29 cellular contexts compared by ENCODE assay signal in genomic region chr2:494853-495252, GRCh38.
"Had no signal": no experiment of that assay in that cellular context is flagged by ENCODE, and none has a peak within 500 bp of the region (broad histone marks: within the 10 kb centered on the region; RNA-seq: fewer than 3 reads in every experiment).

No MANE protein-coding gene starts in this region.

- H3K27ac ChIP-seq: stomach, suprapubic skin, testis, thoracic aorta, thyroid gland, tibial artery, tibial nerve, transverse colon, upper lobe of left lung, upper lobe of right lung, uterus, vagina had no signal

- H3K4me3 ChIP-seq: stomach, suprapubic skin, testis, thoracic aorta, thyroid gland, tibial artery, tibial nerve, transverse colon, upper lobe of left lung, upper lobe of right lung, uterus, vagina had no signal

- H3K27ac Mint-ChIP-seq: stimulated activated effector memory CD8-positive, alpha-beta T cell treated with anti-CD3 and anti-CD28 coated beads, Interleukin-12 subunit alpha, Interleukin-12 subunit beta, amount 100 ng/mL, for 72 hours; stimulated activated memory B cell treated with anti-CD40 and anti-IgM and Interleukin-4, amounts not matched to agents 10 μg/mL and 1 μg/mL and 100 μg/mL, for 72 hours; stimulated activated naive B cell treated with anti-CD40 and anti-IgM and Interleukin-4, amounts not matched to agents 10 μg/mL and 1 μg/mL and 100 μg/mL, for 72 hours; stimulated activated naive CD8-positive, alpha-beta T cell treated with anti-CD3 and anti-CD28 coated beads, Interleukin-15, amount 100 ng/mL, for 72 hours; stimulated activated naive CD8-positive, alpha-beta T cell treated with anti-CD3 and anti-CD28 coated beads, Interleukin-15, Interleukin-2, amounts not matched to agents 100 ng/mL and 50 ng/mL, for 24 hours; type B pancreatic cell had no signal

- FAIRE-seq: urothelium cell line had no signal

- H3K4me3 Mint-ChIP-seq: stimulated activated effector memory CD8-positive, alpha-beta T cell treated with anti-CD3 and anti-CD28 coated beads, Interleukin-12 subunit alpha, Interleukin-12 subunit beta, amount 100 ng/mL, for 72 hours; stimulated activated memory B cell treated with anti-CD40 and anti-IgM and Interleukin-4, amounts not matched to agents 10 μg/mL and 1 μg/mL and 100 μg/mL, for 72 hours; stimulated activated naive B cell treated with anti-CD40 and anti-IgM and Interleukin-4, amounts not matched to agents 10 μg/mL and 1 μg/mL and 100 μg/mL, for 72 hours; stimulated activated naive CD8-positive, alpha-beta T cell treated with anti-CD3 and anti-CD28 coated beads, Interleukin-15, amount 100 ng/mL, for 72 hours; stimulated activated naive CD8-positive, alpha-beta T cell treated with anti-CD3 and anti-CD28 coated beads, Interleukin-15, Interleukin-2, amounts not matched to agents 100 ng/mL and 50 ng/mL, for 24 hours; type B pancreatic cell had no signal

- H3K4me1 ChIP-seq: stomach, suprapubic skin, testis, thyroid gland, tibial artery, tibial nerve, transverse colon, upper lobe of left lung, upper lobe of right lung, uterus, vagina had no signal

- H3K36me3 Mint-ChIP-seq: stimulated activated effector memory CD8-positive, alpha-beta T cell treated with anti-CD3 and anti-CD28 coated beads, Interleukin-12 subunit alpha, Interleukin-12 subunit beta, amount 100 ng/mL, for 72 hours; stimulated activated memory B cell treated with anti-CD40 and anti-IgM and Interleukin-4, amounts not matched to agents 10 μg/mL and 1 μg/mL and 100 μg/mL, for 72 hours; stimulated activated naive B cell treated with anti-CD40 and anti-IgM and Interleukin-4, amounts not matched to agents 10 μg/mL and 1 μg/mL and 100 μg/mL, for 72 hours; type B pancreatic cell had no signal

- H3K36me3 ChIP-seq: stomach, suprapubic skin, thoracic aorta, thyroid gland, tibial artery, tibial nerve, transverse colon, upper lobe of left lung, upper lobe of right lung, uterus, vagina had no signal

- H3K4me1 Mint-ChIP-seq: stimulated activated memory B cell treated with anti-CD40 and anti-IgM and Interleukin-4, amounts not matched to agents 10 μg/mL and 1 μg/mL and 100 μg/mL, for 72 hours; stimulated activated naive CD8-positive, alpha-beta T cell treated with anti-CD3 and anti-CD28 coated beads, Interleukin-15, amount 100 ng/mL, for 72 hours had no signal

- H3K9me3 Mint-ChIP-seq: stimulated activated effector memory CD8-positive, alpha-beta T cell treated with anti-CD3 and anti-CD28 coated beads, Interleukin-12 subunit alpha, Interleukin-12 subunit beta, amount 100 ng/mL, for 72 hours; stimulated activated memory B cell treated with anti-CD40 and anti-IgM and Interleukin-4, amounts not matched to agents 10 μg/mL and 1 μg/mL and 100 μg/mL, for 72 hours; stimulated activated naive B cell treated with anti-CD40 and anti-IgM and Interleukin-4, amounts not matched to agents 10 μg/mL and 1 μg/mL and 100 μg/mL, for 72 hours; stimulated activated naive CD8-positive, alpha-beta T cell treated with anti-CD3 and anti-CD28 coated beads, Interleukin-15, amount 100 ng/mL, for 72 hours; stimulated activated naive CD8-positive, alpha-beta T cell treated with anti-CD3 and anti-CD28 coated beads, Interleukin-15, Interleukin-2, amounts not matched to agents 100 ng/mL and 50 ng/mL, for 24 hours had no signal

- H3K27me3 ChIP-seq: testis, thyroid gland, tibial nerve, transverse colon, upper lobe of left lung, upper lobe of right lung, uterus, vagina had no signal

- H3K9me3 ChIP-seq: stomach, suprapubic skin, testis, thoracic aorta, thyroid gland, tibial artery, transverse colon, upper lobe of left lung, upper lobe of right lung, uterus, vagina had no signal

- H3K27me3 Mint-ChIP-seq: type B pancreatic cell had no signal

- DNase-seq: stimulated activated CD4-positive, alpha-beta T cell treated with anti-CD3 and anti-CD28 coated beads, Interleukin-2, amount 100 ng/mL, for 48 hours; stimulated activated CD4-positive, alpha-beta T cell treated with anti-CD3 and anti-CD28 coated beads, Interleukin-4, amount 100 ng/mL, for 1 hour; stimulated activated CD4-positive, alpha-beta T cell treated with anti-CD3 and anti-CD28 coated beads, Interleukin-4, amount 100 ng/mL, for 24 hours; stimulated activated CD4-positive, alpha-beta T cell treated with anti-CD3 and anti-CD28 coated beads, Interleukin-4, amount 100 ng/mL, for 4 hours; stimulated activated CD8-positive, alpha-beta memory T cell treated with anti-CD3 and anti-CD28 coated beads, Interleukin-4, amount 100 ng/mL, for 48 hours; stimulated activated naive B cell treated with anti-CD40 and anti-IgM and Interleukin-4, amounts not matched to agents 10 μg/mL and 1 μg/mL and 100 μg/mL, for 72 hours; stimulated activated naive CD4-positive, alpha-beta T cell; stimulated activated naive CD4-positive, alpha-beta T cell treated with Interleukin-2 at 50 U/mL for 16 hours; stimulated activated naive CD8-positive, alpha-beta T cell treated with anti-CD3 and anti-CD28 coated beads, Interleukin-15, amount 100 ng/mL, for 72 hours; stimulated activated naive CD8-positive, alpha-beta T cell treated with anti-CD3 and anti-CD28 coated beads, Interleukin-15, Interleukin-2, amounts not matched to agents 100 U/mL and 50 U/mL, for 24 hours; stomach; substantia nigra; testis; thyroid gland; tibial artery; transverse colon; trophoblast cell; upper lobe of right lung; uterus had no signal

- ATAC-seq: stimulated activated effector memory CD8-positive, alpha-beta T cell treated with anti-CD3 and anti-CD28 coated beads, Interleukin-12 subunit alpha, Interleukin-12 subunit beta, amount 100 ng/mL, for 72 hours; stimulated activated memory B cell treated with anti-CD40 and anti-IgM and Interleukin-4, amounts not matched to agents 10 μg/mL and 1 μg/mL and 100 μg/mL, for 72 hours; stimulated activated naive B cell treated with anti-CD40 and anti-IgM and Interleukin-4, amounts not matched to agents 10 μg/mL and 1 μg/mL and 100 μg/mL, for 72 hours; stimulated activated naive CD8-positive, alpha-beta T cell treated with anti-CD3 and anti-CD28 coated beads, Interleukin-15, amount 100 ng/mL, for 72 hours; stimulated activated naive CD8-positive, alpha-beta T cell treated with anti-CD3 and anti-CD28 coated beads, Interleukin-15, Interleukin-2, amounts not matched to agents 100 U/mL and 50 U/mL, for 24 hours; upper lobe of right lung had no signal
